Comparison of ENCODE assay signal across 1 cellular context in the genomic region with DNA sequence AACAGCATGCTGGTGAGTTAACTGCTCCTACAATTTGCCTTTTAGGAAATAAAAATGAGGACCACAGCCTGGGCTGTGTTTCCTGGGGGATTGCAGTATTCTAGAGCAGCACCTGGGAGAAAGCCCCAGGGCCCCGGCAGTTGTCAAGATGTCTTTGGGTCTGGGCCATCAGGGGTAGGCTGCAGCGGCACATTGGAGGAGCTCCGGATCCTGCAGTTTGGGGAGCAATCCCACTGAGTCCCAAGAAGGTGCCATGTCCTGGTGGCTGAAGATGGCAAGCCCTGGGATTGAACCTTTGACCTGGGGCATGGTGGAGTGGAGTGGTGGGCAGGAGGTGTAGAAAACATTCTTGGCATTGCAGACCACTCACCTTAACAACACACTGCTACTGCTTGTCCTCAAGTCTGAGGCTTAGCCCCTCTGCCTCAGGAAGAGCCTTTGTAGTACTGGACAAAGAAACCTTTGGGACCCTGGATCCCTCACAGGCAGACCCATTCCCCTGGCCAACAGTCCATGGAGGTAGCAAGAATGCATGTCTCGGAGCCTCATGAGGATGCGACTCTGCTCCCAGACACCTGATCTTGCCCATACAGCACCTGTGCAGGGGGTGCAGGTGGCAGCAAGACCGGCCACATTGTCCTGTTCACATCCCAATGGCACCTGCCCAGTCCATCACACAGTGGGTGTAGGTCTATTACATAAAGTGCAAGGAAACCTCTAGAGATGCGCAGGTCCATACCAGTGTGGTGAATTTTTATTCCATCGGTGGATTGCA.
TF ChIP-seq lines count a peak whose summit lies in the region.

No MANE protein-coding gene starts in this region.

TF ChIP-seq in H1, 55 proteins besides CTCF, POLR2A, EP300 and RAD21:
- no peak for TF ChIP-seq ASH2L (IDR thresholded peaks at IDR 0.05; ENCODE audit: low read length)
- TF ChIP-seq GTF2F1 (IDR thresholded peaks at IDR 0.05; ENCODE audit: borderline replicate concordance, low read depth, low read length) = no peak
- TF ChIP-seq POLR2AphosphoS5 (IDR thresholded peaks at IDR 0.05; ENCODE audit: low read depth, low read length) = no peak
- TF ChIP-seq SP2 (IDR thresholded peaks at IDR 0.05; ENCODE audit: low read length) = no peak
- TF ChIP-seq NANOG (IDR thresholded peaks at IDR 0.05; ENCODE audit: insufficient read depth, low read depth, low read length, poor library complexity, severe bottlenecking) = no peak
- TF ChIP-seq MAX (IDR thresholded peaks at IDR 0.05) = no peak
- TF ChIP-seq KDM4A (IDR thresholded peaks at IDR 0.05; ENCODE audit: low read depth, low read length, severe bottlenecking) = no peak
